Comparison of ENCODE assay signal across 8 cellular contexts in the genomic region with DNA sequence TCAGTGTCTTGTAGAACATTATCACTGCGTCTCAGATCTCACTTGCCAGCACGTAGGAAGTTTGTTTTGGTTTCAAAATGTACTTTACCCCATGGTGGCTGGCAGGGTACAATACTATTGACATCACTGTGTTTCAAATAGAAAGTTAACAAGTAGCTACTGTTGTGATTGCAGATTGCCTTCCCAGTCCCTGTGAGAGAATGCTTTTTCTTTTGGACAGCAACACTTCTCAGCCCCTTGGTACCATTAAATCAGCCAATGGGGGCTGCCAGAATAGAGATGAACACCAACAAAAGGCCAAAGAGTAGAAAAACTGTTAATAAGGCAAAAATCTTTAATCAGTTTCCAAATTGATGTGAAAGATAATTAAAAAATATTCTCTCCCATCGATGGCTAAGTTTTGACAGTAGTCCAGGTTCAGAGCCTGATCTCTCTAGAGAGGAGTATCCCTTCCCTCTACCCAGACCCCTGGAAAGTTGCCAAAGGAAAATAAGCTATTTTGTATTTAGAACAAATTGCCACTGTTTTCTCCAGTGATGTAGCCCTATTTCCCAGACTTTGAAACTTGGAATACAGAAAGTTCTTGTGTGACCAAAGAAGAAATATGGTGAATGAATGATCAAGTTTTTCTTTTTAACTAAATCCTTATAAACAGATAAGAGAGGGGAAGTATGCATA. TPM values are rescaled to one million over a fixed set of nuclear protein-coding genes. Genes with fewer than 3 reads are reported as not detected.
DNase-seq lines count a peak whose midpoint lies in the region; ATAC-seq and TF ChIP-seq lines count a peak whose summit lies in the region.

No MANE protein-coding gene starts in this region.

- H3K9me3 Mint-ChIP-seq in activated naive CD4-positive, alpha-beta T cell treated with anti-CD3 and anti-CD28 coated beads for 36 hours, result no peaks in the 10 kb centered on the region
- H3K9me3 Mint-ChIP-seq in stimulated activated effector memory CD8-positive, alpha-beta T cell treated with anti-CD3 and anti-CD28 coated beads, Interleukin-12 subunit alpha, Interleukin-12 subunit beta, amount 100 ng/mL, for 72 hours, result no peaks in the 10 kb centered on the region

- TF ChIP-seq CTCF in left ventricle myocardium inferior (IDR thresholded peaks at IDR 0.05; ENCODE audit: borderline replicate concordance), result no peak

- peak overlapping the region; percentile 92 for H3K27ac ChIP-seq in left ventricle myocardium inferior (replicated peaks)

- H3K4me3 ChIP-seq in left ventricle myocardium inferior, result peak overlapping the region; percentile 55

- H3K4me1 ChIP-seq in left ventricle myocardium inferior, result peaks cover 94% of the 10 kb centered on the region

- H3K4me1 Mint-ChIP-seq in activated naive CD4-positive, alpha-beta T cell treated with anti-CD3 and anti-CD28 coated beads for 36 hours (ENCODE audit: low read depth), result peaks cover 52% of the 10 kb centered on the region
- peaks cover 36% of the 10 kb centered on the region for H3K4me1 Mint-ChIP-seq in stimulated activated effector memory CD8-positive, alpha-beta T cell treated with anti-CD3 and anti-CD28 coated beads, Interleukin-12 subunit alpha, Interleukin-12 subunit beta, amount 100 ng/mL, for 72 hours

- no peaks in the 10 kb centered on the region for H3K9me3 ChIP-seq in left ventricle myocardium inferior (replicated peaks)

- H3K27me3 ChIP-seq in left ventricle myocardium inferior (ENCODE audit: low read depth), result no peaks in the 10 kb centered on the region

- H3K36me3 Mint-ChIP-seq in activated naive CD4-positive, alpha-beta T cell treated with anti-CD3 and anti-CD28 coated beads for 36 hours (ENCODE audit: low read depth), result no peaks in the 10 kb centered on the region
- H3K36me3 Mint-ChIP-seq in stimulated activated effector memory CD8-positive, alpha-beta T cell treated with anti-CD3 and anti-CD28 coated beads, Interleukin-12 subunit alpha, Interleukin-12 subunit beta, amount 100 ng/mL, for 72 hours, result peaks cover 27% of the 10 kb centered on the region

- peak; percentile 65 for ATAC-seq in HG02588 (IDR thresholded peaks at IDR 0.05; ENCODE audit: unreplicated experiment)
- peak; percentile 85 for ATAC-seq in stimulated activated effector memory CD8-positive, alpha-beta T cell treated with anti-CD3 and anti-CD28 coated beads, Interleukin-12 subunit alpha, Interleukin-12 subunit beta, amount 100 ng/mL, for 72 hours

- CTCF ChIA-PET in activated naive CD4-positive, alpha-beta T cell treated with anti-CD3 and anti-CD28 coated beads for 36 hours (lab: Charles Lee), result interaction anchor here (0.8 to 3.0 kb wide), 6 partner anchors 9 to 320 kb away, joined by 3 to 14 read pairs (median 4); no protein-coding TSS in a partner anchor

- peak overlapping the region; percentile 54 for H3K4me3 Mint-ChIP-seq in activated naive CD4-positive, alpha-beta T cell treated with anti-CD3 and anti-CD28 coated beads for 36 hours
- H3K4me3 Mint-ChIP-seq in stimulated activated effector memory CD8-positive, alpha-beta T cell treated with anti-CD3 and anti-CD28 coated beads, Interleukin-12 subunit alpha, Interleukin-12 subunit beta, amount 100 ng/mL, for 72 hours, result peak overlapping the region; percentile 62

- no peaks in the 10 kb centered on the region for H3K36me3 ChIP-seq in left ventricle myocardium inferior

- no peaks in the 10 kb centered on the region for H3K27me3 Mint-ChIP-seq in activated naive CD4-positive, alpha-beta T cell treated with anti-CD3 and anti-CD28 coated beads for 36 hours (ENCODE audit: low read depth)

- peak overlapping the region; percentile 38 for H3K27ac Mint-ChIP-seq in activated naive CD4-positive, alpha-beta T cell treated with anti-CD3 and anti-CD28 coated beads for 36 hours
- H3K27ac Mint-ChIP-seq in stimulated activated effector memory CD8-positive, alpha-beta T cell treated with anti-CD3 and anti-CD28 coated beads, Interleukin-12 subunit alpha, Interleukin-12 subunit beta, amount 100 ng/mL, for 72 hours, result peak overlapping the region; percentile 48

- intact Hi-C loops in activated naive CD4-positive, alpha-beta T cell treated with anti-CD3 and anti-CD28 coated beads for 36 hours (cut with micrococcal nuclease), result loop anchor here (2.0 kb wide), 1 partner anchor 19 kb away; no protein-coding TSS in a partner anchor
- intact Hi-C loops in left ventricle myocardium inferior (cut with micrococcal nuclease), result loop anchor here (10.0 kb wide), 1 partner anchor 385 kb away; no protein-coding TSS in a partner anchor

- DNase-seq in DMS 273 treated with DMSO at 0.1 percent for 48 hours (lab: John Stamatoyannopoulos, UW) (peak; percentile 10), left ventricle myocardium inferior (no peak), NCI-H748 (lab: John Stamatoyannopoulos, UW; ENCODE audit: unreplicated experiment) (no peak), NCI-H2029 treated with DMSO at 0.1 percent for 48 hours (lab: John Stamatoyannopoulos, UW) (no peak)
- DNase-seq in activated naive CD4-positive, alpha-beta T cell treated with anti-CD3 and anti-CD28 coated beads for 36 hours, result peak; percentile 52
- DNase-seq in stimulated activated effector memory CD8-positive, alpha-beta T cell treated with anti-CD3 and anti-CD28 coated beads, Interleukin-12 subunit alpha, Interleukin-12 subunit beta, amount 100 ng/mL, for 72 hours (ENCODE audit: low spot score in 2 of 2), result no peak
- no peak for DNase-seq in activated effector memory CD4-positive, alpha-beta T cell treated with Interleukin-2 at 50 U/mL for 16 hours

RNA-seq across cellular contexts. Expression of a gene that starts 34.9 kb away (rescaled TPM):
- total RNA-seq in activated naive CD4-positive, alpha-beta T cell treated with anti-CD3 and anti-CD28 coated beads for 36 hours, result 10 to 100 TPM; 42.4 to 46.2 TPM
- 24.1 TPM for total RNA-seq in left ventricle myocardium inferior

Comparison
In these comparisons a context has a peak if more than half of its experiments do, and no peak if none do; other contexts are left out.
1. DNase-seq: peak in DMS 273 treated with DMSO at 0.1 percent for 48 hours (single experiment) and activated naive CD4-positive, alpha-beta T cell treated with anti-CD3 and anti-CD28 coated beads for 36 hours (single experiment); none in left ventricle myocardium inferior (single experiment), stimulated activated effector memory CD8-positive, alpha-beta T cell treated with anti-CD3 and anti-CD28 coated beads, Interleukin-12 subunit alpha, Interleukin-12 subunit beta, amount 100 ng/mL, for 72 hours (0 of 2), NCI-H748 (single experiment), activated effector memory CD4-positive, alpha-beta T cell treated with Interleukin-2 at 50 U/mL for 16 hours (single experiment) and NCI-H2029 treated with DMSO at 0.1 percent for 48 hours (single experiment).